Comparison of ENCODE assay signal across 18 cellular contexts in genomic region chr6:81875776-81876293, GRCh38.
"Had no signal": no experiment of that assay in that cellular context is flagged by ENCODE, and none has a peak within 500 bp of the region (broad histone marks: within the 10 kb centered on the region; RNA-seq: fewer than 3 reads in every experiment).

No MANE protein-coding gene starts in this region.

- H3K4me3 ChIP-seq: colonic mucosa, dorsolateral prefrontal cortex, esophagus muscularis mucosa, gastrocnemius medialis, ovary, psoas muscle, thoracic aorta had no signal

- DNase-seq: activated CD4-positive, alpha-beta T cell treated with anti-CD3 and anti-CD28 coated beads for 4 hours; activated CD4-positive, alpha-beta T cell treated with anti-CD3 and anti-CD28 coated beads, Interleukin-2, amount 50 U/mL, for 48 hours; activated CD4-positive, CD25-positive, alpha-beta regulatory T cell; activated CD8-positive, alpha-beta memory T cell treated with anti-CD3 and anti-CD28 coated beads, Interleukin-2, amount 50 U/mL, for 48 hours; activated gamma-delta T cell; anterior cingulate cortex; colonic mucosa; dorsolateral prefrontal cortex; effector memory CD8-positive, alpha-beta T cell; gastrocnemius medialis; hippocampal formation; left cardiac atrium; ovary; psoas muscle; stimulated activated CD4-positive, alpha-beta T cell treated with anti-CD3 and anti-CD28 coated beads, Interleukin-4, amount 100 ng/mL, for 1 hour; stimulated activated naive CD4-positive, alpha-beta T cell treated with Interleukin-2 at 50 U/mL for 16 hours had no signal
